ENCODE assay signal across 23 cellular contexts in genomic region chr11:93251922-93252321, GRCh38.
"Had no signal": no experiment of that assay in that cellular context is flagged by ENCODE, and none has a peak within 500 bp of the region (broad histone marks: within the 10 kb centered on the region; RNA-seq: fewer than 3 reads in every experiment).

No MANE protein-coding gene starts in this region.

- H3K4me1 Mint-ChIP-seq: activated CD8-positive, alpha-beta memory T cell treated with anti-CD3 and anti-CD28 coated beads, Interleukin-2, amount 10 ng/mL, durations not matched to agents 7 days and 5 days; activated naive CD4-positive, alpha-beta T cell treated with anti-CD3 and anti-CD28 coated beads, Interleukin-2, amount 10 ng/mL, durations not matched to agents 7 days and 5 days; activated naive CD8-positive, alpha-beta T cell treated with anti-CD3 and anti-CD28 coated beads for 36 hours; activated T-helper 17 cell treated with anti-CD3 and anti-CD28 coated beads, Interleukin-2, amount 50 U/mL, for 72 hours had no signal

- DNase-seq: activated CD4-positive, alpha-beta T cell treated with anti-CD3 and anti-CD28 coated beads for 48 hours; activated CD4-positive, alpha-beta T cell treated with anti-CD3 and anti-CD28 coated beads, Interleukin-2, amount 50 U/mL, for 4 hours; activated CD4-positive, CD25-positive, alpha-beta regulatory T cell treated with anti-CD3 and anti-CD28 coated beads, Interleukin-2, amount 50 U/mL, for 72 hours; activated CD8-positive, alpha-beta memory T cell treated with anti-CD3 and anti-CD28 coated beads, Interleukin-2, amount 10 ng/mL, durations not matched to agents 7 days and 5 days; activated gamma-delta T cell; activated naive CD4-positive, alpha-beta T cell treated with anti-CD3 and anti-CD28 coated beads, Interleukin-2, amount 10 ng/mL, durations not matched to agents 7 days and 5 days; activated naive CD8-positive, alpha-beta T cell treated with anti-CD3 and anti-CD28 coated beads for 36 hours; activated T-cell treated with anti-CD3 and anti-CD28 coated beads, Interleukin-2, amount 50 U/mL, for 4 hours; brain microvascular endothelial cell; NCI-H1048; NCI-H1417; NCI-H2029; NCI-H2107; NCI-H2171 treated with DMSO at 0.1 percent for 48 hours; NCI-H226; NCI-H510A; NCI-H526 treated with DMSO at 0.1 percent for 48 hours; SHP77; SW 1271 had no signal

- H3K27me3 ChIP-seq: brain microvascular endothelial cell, cardiac muscle cell, SJSA1 had no signal

- H3K36me3 ChIP-seq: brain microvascular endothelial cell, cardiac muscle cell, SJSA1 had no signal

- H3K9me3 Mint-ChIP-seq: activated naive CD4-positive, alpha-beta T cell treated with anti-CD3 and anti-CD28 coated beads, Interleukin-2, amount 10 ng/mL, durations not matched to agents 7 days and 5 days; activated T-cell treated with anti-CD3 and anti-CD28 coated beads, Interleukin-2, amount 50 U/mL, for 4 hours; activated T-helper 17 cell treated with anti-CD3 and anti-CD28 coated beads, Interleukin-2, amount 50 U/mL, for 72 hours had no signal

- H3K4me3 ChIP-seq: cardiac muscle cell, SJSA1 had no signal

- H3K4me3 Mint-ChIP-seq: activated CD8-positive, alpha-beta memory T cell treated with anti-CD3 and anti-CD28 coated beads, Interleukin-2, amount 10 ng/mL, durations not matched to agents 7 days and 5 days; activated naive CD4-positive, alpha-beta T cell treated with anti-CD3 and anti-CD28 coated beads, Interleukin-2, amount 10 ng/mL, durations not matched to agents 7 days and 5 days; activated naive CD8-positive, alpha-beta T cell treated with anti-CD3 and anti-CD28 coated beads for 36 hours; activated T-cell treated with anti-CD3 and anti-CD28 coated beads, Interleukin-2, amount 50 U/mL, for 4 hours; activated T-helper 17 cell treated with anti-CD3 and anti-CD28 coated beads, Interleukin-2, amount 50 U/mL, for 72 hours had no signal

- H3K36me3 Mint-ChIP-seq: activated CD8-positive, alpha-beta memory T cell treated with anti-CD3 and anti-CD28 coated beads, Interleukin-2, amount 10 ng/mL, durations not matched to agents 7 days and 5 days; activated naive CD4-positive, alpha-beta T cell treated with anti-CD3 and anti-CD28 coated beads, Interleukin-2, amount 10 ng/mL, durations not matched to agents 7 days and 5 days; activated naive CD8-positive, alpha-beta T cell treated with anti-CD3 and anti-CD28 coated beads for 36 hours had no signal

- H3K9me3 ChIP-seq: SJSA1 had no signal

- H3K27ac ChIP-seq: brain microvascular endothelial cell, cardiac muscle cell, SJSA1 had no signal

- H3K27ac Mint-ChIP-seq: activated CD8-positive, alpha-beta memory T cell treated with anti-CD3 and anti-CD28 coated beads, Interleukin-2, amount 10 ng/mL, durations not matched to agents 7 days and 5 days; activated naive CD4-positive, alpha-beta T cell treated with anti-CD3 and anti-CD28 coated beads, Interleukin-2, amount 10 ng/mL, durations not matched to agents 7 days and 5 days; activated naive CD8-positive, alpha-beta T cell treated with anti-CD3 and anti-CD28 coated beads for 36 hours; activated T-helper 17 cell treated with anti-CD3 and anti-CD28 coated beads, Interleukin-2, amount 50 U/mL, for 72 hours had no signal

- ATAC-seq: activated CD8-positive, alpha-beta memory T cell treated with anti-CD3 and anti-CD28 coated beads, Interleukin-2, amount 10 ng/mL, durations not matched to agents 7 days and 5 days; activated T-cell treated with anti-CD3 and anti-CD28 coated beads, Interleukin-2, amount 50 U/mL, for 4 hours; activated T-helper 17 cell treated with anti-CD3 and anti-CD28 coated beads, Interleukin-2, amount 50 U/mL, for 72 hours; SK-N-SH treated with all-trans-retinoic acid at 6 μM for 48 hours had no signal

- H3K27me3 Mint-ChIP-seq: activated naive CD4-positive, alpha-beta T cell treated with anti-CD3 and anti-CD28 coated beads, Interleukin-2, amount 10 ng/mL, durations not matched to agents 7 days and 5 days; activated T-helper 17 cell treated with anti-CD3 and anti-CD28 coated beads, Interleukin-2, amount 50 U/mL, for 72 hours had no signal

- H3K4me1 ChIP-seq: SJSA1 had no signal
